Comparison of ENCODE assay signal across 17 cellular contexts in the genomic region with DNA sequence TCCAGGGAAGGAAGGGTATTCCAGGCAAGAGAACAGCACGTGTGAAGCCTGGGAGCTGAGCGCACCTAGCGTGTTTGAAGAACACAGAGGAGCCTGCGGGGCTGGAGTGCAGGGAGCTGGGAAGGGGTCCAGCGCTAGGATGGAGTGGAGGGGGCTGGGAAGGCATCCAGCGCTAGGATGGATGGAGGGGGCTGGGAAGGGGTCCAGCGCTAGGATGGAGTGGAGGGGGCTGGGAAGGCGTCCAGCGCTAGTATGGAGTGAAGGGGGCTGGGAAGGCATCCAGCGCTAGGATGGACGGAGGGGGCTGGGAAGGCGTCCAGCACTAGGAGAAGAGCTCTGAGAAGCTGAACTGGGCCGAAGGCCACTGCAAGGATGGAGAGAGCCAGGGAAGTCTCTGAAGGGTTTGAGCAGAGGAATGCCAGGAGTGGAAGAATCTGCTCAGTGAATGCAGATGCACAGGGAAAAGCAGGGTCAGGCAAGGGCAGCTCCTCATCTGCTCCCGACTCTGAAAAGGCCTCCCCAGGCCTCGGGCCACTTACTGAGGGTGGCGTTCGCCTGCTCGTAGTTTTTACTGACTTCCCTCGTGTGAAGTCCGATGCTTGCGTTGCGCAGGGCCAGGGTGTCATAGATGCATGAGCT. TPM values are rescaled to one million over a fixed set of nuclear protein-coding genes. Genes with fewer than 3 reads are reported as not detected.
DNase-seq lines count a peak whose midpoint lies in the region; ATAC-seq, FAIRE-seq and TF ChIP-seq lines count a peak whose summit lies in the region.
"Had no signal": no experiment of that assay in that cellular context is flagged by ENCODE, and none has a peak within 500 bp of the region (broad histone marks: within the 10 kb centered on the region; RNA-seq: fewer than 3 reads in every experiment).

No MANE protein-coding gene starts in this region.

- TF ChIP-seq POLR2A in sigmoid colon (IDR thresholded peaks at IDR 0.05) (no peak), GM12892 (IDR thresholded peaks at IDR 0.05; ENCODE audit: low read depth, low read length) (no peak)

- H3K4me3 Mint-ChIP-seq in activated naive CD8-positive, alpha-beta T cell treated with anti-CD3 and anti-CD28 coated beads, Interleukin-2, amount 50 U/mL, for 24 hours = no peak overlapping the region
- H3K4me3 Mint-ChIP-seq in activated T-cell treated with anti-CD3 and anti-CD28 coated beads, Interleukin-2, amount 50 U/mL, for 24 hours = no peak overlapping the region
- H3K4me3 Mint-ChIP-seq: activated B cell treated with CpG ODN at 0.5 μM for 24 hours had no signal

- H3K36me3 Mint-ChIP-seq in activated naive CD8-positive, alpha-beta T cell treated with anti-CD3 and anti-CD28 coated beads, Interleukin-2, amount 50 U/mL, for 24 hours (ENCODE audit: low read depth) = no peaks in the 10 kb centered on the region
- no peaks in the 10 kb centered on the region for H3K36me3 Mint-ChIP-seq in activated T-cell treated with anti-CD3 and anti-CD28 coated beads, Interleukin-2, amount 50 U/mL, for 24 hours (ENCODE audit: low read depth)
- H3K36me3 Mint-ChIP-seq: CD4-positive, CD25-positive, alpha-beta regulatory T cell had no signal

- H3K27ac ChIP-seq in left lung (no peak overlapping the region), sigmoid colon (peak overlapping the region in 1 of 4 donors; percentile 63)

- H3K27me3 Mint-ChIP-seq in activated naive CD8-positive, alpha-beta T cell treated with anti-CD3 and anti-CD28 coated beads, Interleukin-2, amount 50 U/mL, for 24 hours = peaks cover 46% of the 10 kb centered on the region
- H3K27me3 Mint-ChIP-seq in activated T-cell treated with anti-CD3 and anti-CD28 coated beads, Interleukin-2, amount 50 U/mL, for 24 hours = peaks cover 60% of the 10 kb centered on the region

- WGBS in sigmoid colon, 2 donors = 85 to 87% methylated on average over 22 of the region's 22 CpGs

- H3K27ac Mint-ChIP-seq in activated naive CD8-positive, alpha-beta T cell treated with anti-CD3 and anti-CD28 coated beads, Interleukin-2, amount 50 U/mL, for 24 hours = no peak overlapping the region
- H3K27ac Mint-ChIP-seq in activated T-cell treated with anti-CD3 and anti-CD28 coated beads, Interleukin-2, amount 50 U/mL, for 24 hours = no peak overlapping the region
- H3K27ac Mint-ChIP-seq: activated B cell treated with CpG ODN at 0.5 μM for 24 hours; CD4-positive, CD25-positive, alpha-beta regulatory T cell; progenitor cell of endocrine pancreas had no signal

- ATAC-seq in activated naive CD8-positive, alpha-beta T cell treated with anti-CD3 and anti-CD28 coated beads, Interleukin-2, amount 50 U/mL, for 24 hours = peak; percentile 7
- ATAC-seq in left lung = peak; percentile 95

- no peaks in the 10 kb centered on the region for H3K9me3 Mint-ChIP-seq in activated naive CD8-positive, alpha-beta T cell treated with anti-CD3 and anti-CD28 coated beads, Interleukin-2, amount 50 U/mL, for 24 hours
- no peaks in the 10 kb centered on the region for H3K9me3 Mint-ChIP-seq in activated T-cell treated with anti-CD3 and anti-CD28 coated beads, Interleukin-2, amount 50 U/mL, for 24 hours
- H3K9me3 Mint-ChIP-seq: activated B cell treated with CpG ODN at 0.5 μM for 24 hours had no signal

- no peaks in the 10 kb centered on the region for H3K9me3 ChIP-seq in left lung
- no peaks in the 10 kb centered on the region for H3K9me3 ChIP-seq in sigmoid colon
- H3K9me3 ChIP-seq in BE2C = no peaks in the 10 kb centered on the region

- no peaks in the 10 kb centered on the region for H3K4me1 Mint-ChIP-seq in activated naive CD8-positive, alpha-beta T cell treated with anti-CD3 and anti-CD28 coated beads, Interleukin-2, amount 50 U/mL, for 24 hours
- H3K4me1 Mint-ChIP-seq in activated T-cell treated with anti-CD3 and anti-CD28 coated beads, Interleukin-2, amount 50 U/mL, for 24 hours (ENCODE audit: low read depth) = peaks cover 1% of the 10 kb centered on the region
- H3K4me1 Mint-ChIP-seq: activated B cell treated with CpG ODN at 0.5 μM for 24 hours had no signal

- peaks cover 6 to 93% of the 10 kb centered on the region in 2 donors for H3K27me3 ChIP-seq in left lung
- H3K27me3 ChIP-seq in sigmoid colon = peaks cover 8 to 39% (median 15%) of the 10 kb centered on the region in 3 donors
- H3K27me3 ChIP-seq in BE2C = peaks cover 37% of the 10 kb centered on the region

- FAIRE-seq in GM12892 (lab: Jason Lieb, UNC) = no peak
- FAIRE-seq: HTR-8/SVneo had no signal

- no peak for TF ChIP-seq EP300 in sigmoid colon (IDR thresholded peaks at IDR 0.05)

- no peak for TF ChIP-seq CTCF in left lung (IDR thresholded peaks at IDR 0.05)
- TF ChIP-seq CTCF in sigmoid colon (IDR thresholded peaks at IDR 0.05) = no peak
- TF ChIP-seq CTCF in BE2C (IDR thresholded peaks at IDR 0.05; ENCODE audit: low read depth, low read length) = no peak

- intact Hi-C loops in left lung (cut with DNase I) = no loop called here
- intact Hi-C loops in sigmoid colon (cut with DNase I) = no loop called here

- H3K4me3 ChIP-seq in left lung (no peak overlapping the region), sigmoid colon (no peak overlapping the region), BE2C (ENCODE audit: low read depth, low read length) (no peak overlapping the region)

- H3K4me1 ChIP-seq in left lung (peaks cover 0 to 7% of the 10 kb centered on the region in 2 donors), sigmoid colon (peaks cover 0 to 21% (median 16%) of the 10 kb centered on the region in 4 donors), BE2C (no peaks in the 10 kb centered on the region)

- DNase-seq in H4 (ENCODE audit: low spot score) = peak; percentile 54
- no peak for DNase-seq in activated naive CD8-positive, alpha-beta T cell treated with anti-CD3 and anti-CD28 coated beads, Interleukin-2, amount 50 U/mL, for 24 hours
- DNase-seq in left lung = peak; percentile 65 to 71
- peak; percentile 87 for DNase-seq in sigmoid colon
- no peak for DNase-seq in GM12892 (ENCODE audit: insufficient read length)
- no peak for DNase-seq in activated T-cell treated with anti-CD3 and anti-CD28 coated beads, Interleukin-2, amount 50 U/mL, for 24 hours
- DNase-seq in stimulated activated CD4-positive, alpha-beta T cell treated with anti-CD3 and anti-CD28 coated beads, Interleukin-1b, Interleukin-23, amount 100 ng/mL, for 48 hours = no peak
- no peak for DNase-seq in BE2C
- DNase-seq: activated B cell treated with CpG ODN at 0.5 μM for 24 hours; amniotic stem cell; CD4-positive, CD25-positive, alpha-beta regulatory T cell; mesendoderm; NCI-H2227 treated with DMSO at 0.1 percent for 48 hours; stimulated activated CD4-positive, alpha-beta T cell treated with anti-CD3 and anti-CD28 coated beads, Interleukin-2, amount 100 ng/mL, for 48 hours had no signal

- H3K36me3 ChIP-seq in left lung = no peaks in the 10 kb centered on the region
- no peaks in the 10 kb centered on the region for H3K36me3 ChIP-seq in sigmoid colon
- no peaks in the 10 kb centered on the region for H3K36me3 ChIP-seq in BE2C

RNA-seq across cellular contexts. Expression of a gene that starts 39.7 kb away (rescaled TPM):
- total RNA-seq in H4 (2014; rRNA removed; shearing (Covaris generic)) = 0.17 and 0.39 TPM in 2 replicates
- total RNA-seq in left lung (10 to 100 TPM in 1 of 2 donors, 1 to 10 TPM in 1; 7.7 to 20.3 TPM), sigmoid colon (10 to 100 TPM in 2 of 4 donors, 1 to 10 TPM in 2; 2.9 to 20.8 (median 7.1) TPM)
- polyA plus RNA-seq in sigmoid colon = 10 to 100 TPM in 2 of 3 donors, 1 to 10 TPM in 1; 7.8 to 48.7 (median 13.9) TPM
- polyA plus RNA-seq in GM12892 (2012; ENCODE audit: missing spikeins) = 1.9 TPM
- polyA plus RNA-seq in BE2C (2012; ENCODE audit: insufficient read depth, insufficient read length, low read depth) = not detected
- total RNA-seq: dermis microvascular lymphatic vessel endothelial cell had no signal

RNA-seq across cellular contexts. Expression of a gene that starts 51.3 kb away (rescaled TPM):
- not detected in 2 replicates for total RNA-seq in H4 (2014; rRNA removed; shearing (Covaris generic))
- total RNA-seq in left lung (10 to 100 TPM in 1 of 2 donors, 1 to 10 TPM in 1; 2.9 to 12.8 TPM), sigmoid colon (1 to 10 TPM in 1 of 4 donors, under 1 TPM in 2, not detected in 1; under 0.01 to 6.4 (median 0.36) TPM)
- polyA plus RNA-seq in sigmoid colon = 100 to 1,000 TPM in 1 of 3 donors, 1 to 10 TPM in 2; 8.4 to 195 (median 8.8) TPM
- polyA plus RNA-seq in GM12892 (2012; ENCODE audit: missing spikeins) = 2.5 TPM
- polyA plus RNA-seq in BE2C (2012; ENCODE audit: insufficient read depth, insufficient read length, low read depth) = 0.09 TPM
- total RNA-seq: CD4-positive, CD25-positive, alpha-beta regulatory T cell; dermis microvascular lymphatic vessel endothelial cell had no signal
- polyA plus RNA-seq: CD4-positive, CD25-positive, alpha-beta regulatory T cell had no signal

Comparison
In these comparisons a context has a peak if more than half of its experiments do, and no peak if none do; other contexts are left out.
1. DNase-seq: peak in H4 (single experiment), left lung (2 of 2) and sigmoid colon (single experiment); none in activated naive CD8-positive, alpha-beta T cell treated with anti-CD3 and anti-CD28 coated beads, Interleukin-2, amount 50 U/mL, for 24 hours (single experiment), GM12892 (single experiment), activated T-cell treated with anti-CD3 and anti-CD28 coated beads, Interleukin-2, amount 50 U/mL, for 24 hours (single experiment), stimulated activated CD4-positive, alpha-beta T cell treated with anti-CD3 and anti-CD28 coated beads, Interleukin-1b, Interleukin-23, amount 100 ng/mL, for 48 hours (single experiment) and BE2C (single experiment).